Comparison of ENCODE assay signal across 10 cellular contexts in the genomic region with DNA sequence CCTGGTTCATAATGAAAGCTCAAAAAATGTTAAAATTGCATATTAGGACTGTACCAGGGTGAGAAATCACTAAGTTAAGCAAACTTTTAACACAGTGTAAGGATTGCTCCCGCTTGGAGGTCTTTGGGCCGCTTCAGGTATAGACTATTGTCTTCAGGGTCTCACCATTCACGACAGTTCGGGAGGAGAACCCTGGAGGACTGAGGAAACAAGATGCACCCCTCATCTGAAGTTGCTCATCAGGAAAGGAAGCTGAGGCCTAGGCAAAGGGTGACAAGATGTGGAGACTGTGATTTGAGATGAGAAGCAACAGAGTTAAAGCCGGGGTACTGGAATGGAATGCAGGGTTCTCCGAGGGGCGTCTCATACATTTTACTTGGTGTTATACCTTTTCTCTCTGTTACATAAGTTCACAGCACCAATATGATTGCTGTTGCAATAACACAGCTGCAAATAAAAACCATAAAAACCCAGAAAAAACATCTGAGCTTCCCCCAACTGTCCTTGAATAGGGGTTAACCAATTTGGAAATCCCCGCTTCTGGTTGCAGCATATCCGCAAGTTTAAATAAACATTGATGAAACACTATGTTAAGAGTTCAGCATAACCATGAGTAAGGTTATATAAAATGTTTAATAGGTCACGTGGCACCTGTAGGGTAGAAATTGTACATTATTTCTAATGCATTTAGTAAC. TPM values are rescaled to one million over a fixed set of nuclear protein-coding genes. Genes with fewer than 3 reads are reported as not detected.
A peak's percentile ranks its signal among the peaks of the same experiment; 100 is the strongest.
DNase-seq lines count a peak whose midpoint lies in the region; ATAC-seq and TF ChIP-seq lines count a peak whose summit lies in the region.
"Had no signal": no experiment of that assay in that cellular context is flagged by ENCODE, and none has a peak within 500 bp of the region (broad histone marks: within the 10 kb centered on the region; RNA-seq: fewer than 3 reads in every experiment).

No MANE protein-coding gene starts in this region.

- H3K23ac ChIP-seq in IMR-90 (ENCODE audit: low read depth, low read length) = no peak overlapping the region

- H3K4me3 Mint-ChIP-seq in activated T-cell treated with anti-CD3 and anti-CD28 coated beads, Interleukin-2, amount 50 U/mL, for 24 hours = no peak overlapping the region
- H3K4me3 Mint-ChIP-seq: activated naive CD8-positive, alpha-beta T cell treated with anti-CD3 and anti-CD28 coated beads, Interleukin-2, amount 10 ng/mL, durations not matched to agents 7 days and 5 days had no signal

- no peak for TF ChIP-seq CTCF in IMR-90 (conservative IDR thresholded peaks at IDR 0.05; ENCODE audit: low read depth, low read length)

- H3K79me2 ChIP-seq in GM23248 (ENCODE audit: insufficient read depth) = no peaks in the 10 kb centered on the region

- H2AK9ac ChIP-seq in IMR-90 (replicated peaks; ENCODE audit: low read depth, low read length, poor library complexity) = no peak overlapping the region

- H2BK5ac ChIP-seq in IMR-90 (ENCODE audit: low read depth, low read length, poor library complexity, severe bottlenecking) = no peak overlapping the region

- CTCF ChIA-PET in IMR-90 (lab: Yijun Ruan, JAX) = interaction anchor here (1.0 kb wide), 1 partner anchor 304 kb away, joined by 4 read pairs; no protein-coding TSS in a partner anchor

- H3K27me3 ChIP-seq in IMR-90 (ENCODE audit: control insufficient read depth, insufficient read depth, low read length) (peaks cover 21% of the 10 kb centered on the region), thymus (ENCODE audit: control insufficient read depth, insufficient read depth) (no peaks in the 10 kb centered on the region), GM23248 (replicated peaks; ENCODE audit: insufficient read depth) (peaks cover 27% of the 10 kb centered on the region; the same call in 1 of the 2 replicates)

- no TSS peak for BruUV-seq in IMR-90 (replicated peaks; lab: Mats Ljungman, UMichigan)

- H3F3A ChIP-seq in GM23248 (ENCODE audit: insufficient read depth) = no peaks in the 10 kb centered on the region

- no peak overlapping the region for H2BK15ac ChIP-seq in IMR-90 (ENCODE audit: low read depth, low read length)

- intact Hi-C loops in IMR-90 (cut with micrococcal nuclease) = no loop called here
- intact Hi-C loops in Right ventricle myocardium inferior (cut with DNase I) = no loop called here

- ATAC-seq in IMR-90 (ENCODE audit: low read depth) (peak; percentile 43; the same call in 1 of the 2 replicates), HG02938 (IDR thresholded peaks at IDR 0.05; ENCODE audit: unreplicated experiment) (no peak), Right ventricle myocardium inferior (no peak)

- H3K27ac ChIP-seq in IMR-90 (ENCODE audit: insufficient read depth, low read length) (no peak overlapping the region), thymus (ENCODE audit: low read depth) (peak overlapping the region; percentile 60), GM23248 (no peak overlapping the region)

- no peak for TF ChIP-seq POLR2A in IMR-90 (IDR thresholded peaks at IDR 0.05; ENCODE audit: low read depth, low read length)

- H3K4me2 ChIP-seq in IMR-90 (ENCODE audit: low read depth, low read length) = no peak overlapping the region
- H3K4me2 ChIP-seq in GM23248 (ENCODE audit: unreplicated experiment) = no peak overlapping the region

- WGBS in IMR-90 (ENCODE audit: extremely low coverage in 2 of 2, insufficient read length in 1 of 2), 2 experiments = 95% methylated on average over 4 of the region's 10 CpGs; no CpG with 5 or more reads in 1 of the 2 experiments
- 91% methylated on average over 10 of the region's 10 CpGs for WGBS in thymus
- 82 to 89% methylated on average over 10 of the region's 10 CpGs for WGBS in GM23248 (ENCODE audit: low coverage in 1 of 2, low lambda C conversion rate in 2 of 2, missing lambda C conversion rate in 2 of 2), 2 experiments

- H3K4me3 ChIP-seq in IMR-90 (ENCODE audit: insufficient read depth, low read depth, low read length) (no peak overlapping the region), thymus (ENCODE audit: low read length) (no peak overlapping the region), GM23248 (no peak overlapping the region)

- H3K56ac ChIP-seq in IMR-90 (ENCODE audit: extremely low read depth, insufficient read depth, low read length) = no peak overlapping the region

- TF ChIP-seq RAD21 in IMR-90 (IDR thresholded peaks at IDR 0.05; ENCODE audit: low read length) = no peak

- no peaks in the 10 kb centered on the region for H3K79me1 ChIP-seq in IMR-90 (ENCODE audit: low read depth in 1 of 2, low read length in 2 of 2)

- POLR2A ChIA-PET in IMR-90 (lab: Charles Lee; ENCODE audit: unreplicated experiment) = no interaction called here

- DNase-seq in activated T-cell treated with anti-CD3 and anti-CD28 coated beads, Interleukin-2, amount 50 U/mL, for 24 hours = no peak
- DNase-seq in activated T-cell treated with anti-CD3 and anti-CD28 coated beads, Interleukin-2, amount 50 U/mL, for 1 hour = no peak
- DNase-seq in IMR-90 = peak; percentile 72
- DNase-seq in brain pericyte (ENCODE audit: low read depth, low spot score) = peak; percentile 5
- no peak for DNase-seq in GM23248
- DNase-seq in Right ventricle myocardium inferior (ENCODE audit: missing footprints) = no peak
- DNase-seq: ACHN; activated naive CD8-positive, alpha-beta T cell treated with anti-CD3 and anti-CD28 coated beads, Interleukin-2, amount 10 ng/mL, durations not matched to agents 7 days and 5 days had no signal

- H4K20me1 ChIP-seq in IMR-90 (ENCODE audit: insufficient read depth, low read length) = no peaks in the 10 kb centered on the region
- no peaks in the 10 kb centered on the region for H4K20me1 ChIP-seq in GM23248 (ENCODE audit: insufficient read depth)

- H3K14ac ChIP-seq in IMR-90 (replicated peaks; ENCODE audit: low read depth, low read length) = no peak overlapping the region

- no peaks in the 10 kb centered on the region for H3K9me2 ChIP-seq in GM23248 (ENCODE audit: insufficient read depth)

- H3K4ac ChIP-seq in IMR-90 (ENCODE audit: low read depth, low read length) = no peak overlapping the region

- no peaks in the 10 kb centered on the region for H3K27me3 Mint-ChIP-seq in activated T-cell treated with anti-CD3 and anti-CD28 coated beads, Interleukin-2, amount 50 U/mL, for 24 hours
- H3K27me3 Mint-ChIP-seq: activated naive CD8-positive, alpha-beta T cell treated with anti-CD3 and anti-CD28 coated beads, Interleukin-2, amount 10 ng/mL, durations not matched to agents 7 days and 5 days had no signal

- dilution Hi-C loops in IMR-90 (cut with HindIII; ENCODE audit: low sequenced_read_pairs, unreplicated experiment) = no loop called here

- H2AFZ ChIP-seq in IMR-90 (replicated peaks; ENCODE audit: low read length, poor library complexity) = no peak overlapping the region
- H2AFZ ChIP-seq in GM23248 = no peak overlapping the region

- H2BK20ac ChIP-seq in IMR-90 (ENCODE audit: low read depth, low read length) = no peak overlapping the region

- H3K4me1 ChIP-seq in IMR-90 (ENCODE audit: control insufficient read depth, insufficient read depth, low read length) = peaks cover 2% of the 10 kb centered on the region; the same call in 1 of the 2 replicates
- no peaks in the 10 kb centered on the region for H3K4me1 ChIP-seq in thymus (ENCODE audit: control insufficient read depth, insufficient read depth, low read length)
- no peaks in the 10 kb centered on the region for H3K4me1 ChIP-seq in GM23248 (ENCODE audit: insufficient read depth)

- H3K18ac ChIP-seq in IMR-90 (ENCODE audit: low read depth, low read length) = no peak overlapping the region; the same call in 1 of the 2 replicates

- no peak overlapping the region; the same call in 1 of the 2 replicates for H4K5ac ChIP-seq in IMR-90 (ENCODE audit: low read depth, low read length)

- H3K9me3 ChIP-seq in IMR-90 (ENCODE audit: control insufficient read depth, insufficient read depth, low read length) (peaks cover 3% of the 10 kb centered on the region; the same call in 1 of the 2 replicates), thymus (ENCODE audit: control insufficient read depth) (no peaks in the 10 kb centered on the region), GM23248 (ENCODE audit: low read depth) (no peaks in the 10 kb centered on the region)

- no peak overlapping the region for H2BK120ac ChIP-seq in IMR-90 (ENCODE audit: low read depth, low read length)

- peak overlapping the region; percentile 56 for H3K27ac Mint-ChIP-seq in activated T-cell treated with anti-CD3 and anti-CD28 coated beads, Interleukin-2, amount 50 U/mL, for 24 hours
- H3K27ac Mint-ChIP-seq: activated naive CD8-positive, alpha-beta T cell treated with anti-CD3 and anti-CD28 coated beads, Interleukin-2, amount 10 ng/mL, durations not matched to agents 7 days and 5 days had no signal

- no peaks in the 10 kb centered on the region for H3K9me3 Mint-ChIP-seq in activated T-cell treated with anti-CD3 and anti-CD28 coated beads, Interleukin-2, amount 50 U/mL, for 24 hours
- H3K9me3 Mint-ChIP-seq: activated naive CD8-positive, alpha-beta T cell treated with anti-CD3 and anti-CD28 coated beads, Interleukin-2, amount 10 ng/mL, durations not matched to agents 7 days and 5 days had no signal

- no peak overlapping the region for H4K91ac ChIP-seq in IMR-90 (ENCODE audit: insufficient read depth, low read depth, low read length)

- H4K8ac ChIP-seq in IMR-90 (ENCODE audit: low read depth in 2 of 2, low read length in 2 of 2) = no peak overlapping the region; a peak in 1 of 4 replicates

- H3K36me3 ChIP-seq in IMR-90 (ENCODE audit: control insufficient read depth, insufficient read depth, low read length) (no peaks in the 10 kb centered on the region), thymus (ENCODE audit: control insufficient read depth, insufficient read depth) (no peaks in the 10 kb centered on the region), GM23248 (ENCODE audit: low read depth) (no peaks in the 10 kb centered on the region)

- in situ Hi-C loops in IMR-90 (cut with MboI; ENCODE audit: low sequenced_read_pairs) (no loop called here), GM23248 (cut with MboI) (no loop called here)

- peaks cover 14% of the 10 kb centered on the region for H3K4me1 Mint-ChIP-seq in activated T-cell treated with anti-CD3 and anti-CD28 coated beads, Interleukin-2, amount 50 U/mL, for 24 hours (ENCODE audit: low read depth)

- H3K36me3 Mint-ChIP-seq in activated T-cell treated with anti-CD3 and anti-CD28 coated beads, Interleukin-2, amount 50 U/mL, for 24 hours (ENCODE audit: low read depth) = no peaks in the 10 kb centered on the region
- H3K36me3 Mint-ChIP-seq: activated naive CD8-positive, alpha-beta T cell treated with anti-CD3 and anti-CD28 coated beads, Interleukin-2, amount 10 ng/mL, durations not matched to agents 7 days and 5 days had no signal

- H2AK5ac ChIP-seq in IMR-90 (ENCODE audit: low read depth, low read length) = no peak overlapping the region

- H3K9me1 ChIP-seq in IMR-90 (ENCODE audit: insufficient read depth, low read length) = no peaks in the 10 kb centered on the region

- H3K9ac ChIP-seq in IMR-90 (ENCODE audit: low read depth, low read length) = no peak overlapping the region
- H3K9ac ChIP-seq in GM23248 = no peak overlapping the region

RNA-seq across cellular contexts. Expression of a gene that starts 40.1 kb away (rescaled TPM):
- total RNA-seq in IMR-90 (2012; rRNA removed) (0.18 and 0.28 TPM in 2 replicates), Right ventricle myocardium inferior (1.1 TPM)
- polyA plus RNA-seq in IMR-90 (2012; rRNA removed) (0.37 and 0.43 TPM in 2 replicates), thymus (1.4 TPM), GM23248 (2016; fragmentation: Nextera tagmentation; extraction: Ambion mirVana) (0.67 and 1.0 TPM in 2 replicates)
- 0.09 and 0.11 TPM in 2 replicates for polyA plus RNA-seq in IMR-90 (2012; cell fraction: cytosol; rRNA removed)
- polyA plus RNA-seq in IMR-90 (2012; cell fraction: nucleus; rRNA removed; ENCODE audit: low replicate concordance) = 0.11 and 0.61 TPM in 2 replicates
- 0.38 and 0.65 TPM in 2 replicates for total RNA-seq in GM23248 (2014; rRNA removed; shearing (Covaris generic))

RNA-seq across cellular contexts. Expression of a gene that starts 40.4 kb away (rescaled TPM):
- total RNA-seq in IMR-90 (2012; rRNA removed) = 2.3 and 3.3 TPM in 2 replicates
- polyA plus RNA-seq in IMR-90 (2012; rRNA removed) = 1.2 and 1.5 TPM in 2 replicates
- 0.30 and 0.50 TPM in 2 replicates for polyA plus RNA-seq in IMR-90 (2012; cell fraction: cytosol; rRNA removed)
- polyA plus RNA-seq in IMR-90 (2012; cell fraction: nucleus; rRNA removed; ENCODE audit: low replicate concordance) = 0.17 and 1.8 TPM in 2 replicates
- polyA plus RNA-seq in thymus = 2.4 TPM
- 4.0 and 5.1 TPM in 2 replicates for total RNA-seq in GM23248 (2014; rRNA removed; shearing (Covaris generic))
- 3.2 and 3.6 TPM in 2 replicates for polyA plus RNA-seq in GM23248 (2016; fragmentation: Nextera tagmentation; extraction: Ambion mirVana)
- total RNA-seq in Right ventricle myocardium inferior = 3.8 TPM

Comparison
In these comparisons a context has a peak if more than half of its experiments do, and no peak if none do; other contexts are left out.
1. DNase-seq: peak in IMR-90 (single experiment) and brain pericyte (single experiment); none in activated T-cell treated with anti-CD3 and anti-CD28 coated beads, Interleukin-2, amount 50 U/mL, for 24 hours (single experiment), activated T-cell treated with anti-CD3 and anti-CD28 coated beads, Interleukin-2, amount 50 U/mL, for 1 hour (single experiment), GM23248 (single experiment) and Right ventricle myocardium inferior (single experiment).